ENCODE assay signal across 19 cellular contexts in genomic region chr1:12531169-12531479, GRCh38.
DNase-seq lines count a peak whose midpoint lies in the region; ATAC-seq, FAIRE-seq and TF ChIP-seq lines count a peak whose summit lies in the region.
"Had no signal": no experiment of that assay in that cellular context is flagged by ENCODE, and none has a peak within 500 bp of the region (broad histone marks: within the 10 kb centered on the region; RNA-seq: fewer than 3 reads in every experiment).

No MANE protein-coding gene starts in this region.

- CTCF ChIA-PET in K562 (lab: Yijun Ruan, JAX; ENCODE audit: low intra/inter-chr PET ratio) = no interaction called here

- intact Hi-C loops in K562 (cut with micrococcal nuclease) = no loop called here

- peaks cover 12% of the 10 kb centered on the region for H3K4me1 Mint-ChIP-seq in T-helper 17 cell
- H3K4me1 Mint-ChIP-seq in stimulated activated naive B cell treated with anti-CD40 and anti-IgM and Interleukin-4, amounts not matched to agents 10 μg/mL and 1 μg/mL and 100 μg/mL, for 72 hours = peaks cover 3 to 14% of the 10 kb centered on the region in 2 donors

- no peaks in the 10 kb centered on the region for H4K20me1 ChIP-seq in K562 (replicated peaks; ENCODE audit: control insufficient read depth, insufficient read depth, low read length)

- TF ChIP-seq CTCF in K562 (IDR thresholded peaks at IDR 0.05 in 2 of 3, conservative IDR thresholded peaks at IDR 0.05 in 1 of 3; ENCODE audit: insufficient read depth in 2 of 3, low read depth in 1 of 3, low read length in 3 of 3) = no peak

- FAIRE-seq in K562 (lab: Jason Lieb, UNC) = no peak
- FAIRE-seq: G401.6 had no signal

- H3K27me3 Mint-ChIP-seq in T-helper 17 cell = no peaks in the 10 kb centered on the region
- no peaks in the 10 kb centered on the region for H3K27me3 Mint-ChIP-seq in stimulated activated naive B cell treated with anti-CD40 and anti-IgM and Interleukin-4, amounts not matched to agents 10 μg/mL and 1 μg/mL and 100 μg/mL, for 72 hours

- H3K9me3 ChIP-seq in T-helper 17 cell (ENCODE audit: control insufficient read depth, low read length, poor library complexity, severe bottlenecking) = no peaks in the 10 kb centered on the region
- H3K9me3 ChIP-seq in K562 (replicated peaks; ENCODE audit: control insufficient read depth, insufficient read depth, low read depth, low read length) = peaks cover under 1% of the 10 kb centered on the region; the same call in 1 of the 2 replicates
- H3K9me3 ChIP-seq: SK-N-SH had no signal

- no peak for TF ChIP-seq POLR2A in K562 (conservative IDR thresholded peaks at IDR 0.05)

- no peak for ATAC-seq in T-helper 17 cell
- no peak for ATAC-seq in K562
- ATAC-seq in stimulated activated naive B cell treated with anti-CD40 and anti-IgM and Interleukin-4, amounts not matched to agents 10 μg/mL and 1 μg/mL and 100 μg/mL, for 72 hours (replicated peaks) = no peak
- ATAC-seq: CD8-positive, alpha-beta T cell; GM23338 had no signal

- no TSS peak for BruUV-seq in K562 (replicated peaks; lab: Mats Ljungman, UMichigan)

- H3K36me3 ChIP-seq in K562 (ENCODE audit: control insufficient read depth, insufficient read depth, low read length) = no peaks in the 10 kb centered on the region
- H3K36me3 ChIP-seq in urinary bladder (ENCODE audit: insufficient read depth) = no peaks in the 10 kb centered on the region

- POLR2A ChIA-PET in K562 (lab: Yijun Ruan, JAX) = interaction anchor here (0.6 to 3.2 kb wide), 2 partner anchors 10 to 21 kb away, joined by 3 to 15 read pairs; no protein-coding TSS in a partner anchor

- H3K4me3 ChIP-seq in K562 (no peak overlapping the region), urinary bladder (ENCODE audit: low read depth, low read length) (no peak overlapping the region)
- H3K4me3 ChIP-seq: GM23338 had no signal

- no peaks in the 10 kb centered on the region for H3K27me3 ChIP-seq in K562 (ENCODE audit: control insufficient read depth in 2 of 2, insufficient read depth in 2 of 2, low read length in 2 of 2)

- WGBS in K562 (ENCODE audit: insufficient coverage, low coverage, missing lambda C conversion rate) = 6% methylated on average over 1 of the region's 1 CpG
- WGBS in urinary bladder = 48% methylated on average over 1 of the region's 1 CpG

- no peak overlapping the region for H3K4me2 ChIP-seq in K562 (ENCODE audit: insufficient read depth, low read length)
- H3K4me2 ChIP-seq: GM23338, SK-N-SH had no signal

- H3K36me3 Mint-ChIP-seq in T-helper 17 cell (ENCODE audit: low read depth) = no peaks in the 10 kb centered on the region
- peaks cover 7 to 12% of the 10 kb centered on the region in 2 donors for H3K36me3 Mint-ChIP-seq in stimulated activated naive B cell treated with anti-CD40 and anti-IgM and Interleukin-4, amounts not matched to agents 10 μg/mL and 1 μg/mL and 100 μg/mL, for 72 hours

- H3K9me1 ChIP-seq in K562 (ENCODE audit: control insufficient read depth, insufficient read depth, low read length) = no peaks in the 10 kb centered on the region

- TF ChIP-seq EP300 in K562 (IDR thresholded peaks at IDR 0.05; ENCODE audit: low read length) = no peak

- peak overlapping the region; percentile 48 to 84 for H3K9ac ChIP-seq in K562 (ENCODE audit: insufficient read depth in 1 of 2, low read depth in 2 of 2, low read length in 2 of 2)
- H3K9ac ChIP-seq: SK-N-SH had no signal

- H3K79me2 ChIP-seq in K562 (ENCODE audit: control insufficient read depth, insufficient read depth, low read length) = no peaks in the 10 kb centered on the region

- peaks cover 5% of the 10 kb centered on the region in 2 donors for H3K9me3 Mint-ChIP-seq in stimulated activated naive B cell treated with anti-CD40 and anti-IgM and Interleukin-4, amounts not matched to agents 10 μg/mL and 1 μg/mL and 100 μg/mL, for 72 hours
- H3K9me3 Mint-ChIP-seq: GM23338 had no signal

- in situ Hi-C loops in K562 (cut with MboI) = no loop called here

- H3K27ac ChIP-seq in K562 (ENCODE audit: extremely low read depth, low read depth, low read length) (peak overlapping the region; percentile 57), urinary bladder (ENCODE audit: low read depth) (peak overlapping the region; percentile 56)

- peak overlapping the region; percentile 37 for H3K27ac Mint-ChIP-seq in T-helper 17 cell
- H3K27ac Mint-ChIP-seq in stimulated activated naive B cell treated with anti-CD40 and anti-IgM and Interleukin-4, amounts not matched to agents 10 μg/mL and 1 μg/mL and 100 μg/mL, for 72 hours = no peak overlapping the region
- H3K27ac Mint-ChIP-seq: CD8-positive, alpha-beta T cell; GM23338 had no signal

- no peak for TF ChIP-seq RAD21 in K562 (CRISPR knock-in tag; conservative IDR thresholded peaks at IDR 0.05 in 1 of 2, IDR thresholded peaks at IDR 0.05 in 1 of 2)

- H3K4me1 ChIP-seq in K562 (replicated peaks in 1 of 2; ENCODE audit: control insufficient read depth in 2 of 2, insufficient read depth in 2 of 2, low read length in 2 of 2) = peaks cover 33 to 40% of the 10 kb centered on the region in 2 experiments
- H3K4me1 ChIP-seq in urinary bladder (ENCODE audit: insufficient read depth) = peaks cover 5% of the 10 kb centered on the region

- no peak for DNase-seq in T-helper 17 cell
- DNase-seq in K562 (ENCODE audit: extremely low read depth in 1 of 4, low spot score in 3 of 4) = no peak
- peak; percentile 2 for DNase-seq in mesenteric fat pad (ENCODE audit: low spot score)
- no peak for DNase-seq in hypothalamus (lab: John Stamatoyannopoulos, UW)
- DNase-seq in stimulated activated naive B cell treated with anti-CD40 and anti-IgM and Interleukin-4, amounts not matched to agents 10 μg/mL and 1 μg/mL and 100 μg/mL, for 72 hours = no peak
- no peak for DNase-seq in HuH-7 (ENCODE audit: low spot score)
- DNase-seq: C1 segment of cervical spinal cord; Caco-2; CD8-positive, alpha-beta T cell; KG1; MM.1S; NCI-H2029; NCI-H446; NCI-H524 treated with DMSO at 0.1 percent for 48 hours; NCI-H774; SK-N-SH had no signal

- peak overlapping the region; percentile 58; the same call in 1 of the 2 replicates for H2AFZ ChIP-seq in K562 (ENCODE audit: low read depth, low read length)

- no peak overlapping the region for H3K4me3 Mint-ChIP-seq in T-helper 17 cell
- H3K4me3 Mint-ChIP-seq in stimulated activated naive B cell treated with anti-CD40 and anti-IgM and Interleukin-4, amounts not matched to agents 10 μg/mL and 1 μg/mL and 100 μg/mL, for 72 hours = no peak overlapping the region
- H3K4me3 Mint-ChIP-seq: CD8-positive, alpha-beta T cell; GM23338 had no signal

TF ChIP-seq in K562, 482 proteins besides CTCF, POLR2A, EP300 and RAD21 (continues in another document):
- TF ChIP-seq TCFL5 (CRISPR knock-in tag; conservative IDR thresholded peaks at IDR 0.05) (no peak), SMARCB1 (IDR thresholded peaks at IDR 0.05; ENCODE audit: insufficient read length, low read depth) (no peak), ZBTB7A (IDR thresholded peaks at IDR 0.05; ENCODE audit: borderline replicate concordance, control insufficient read depth, low read depth, low read length) (no peak), CLOCK (CRISPR knock-in tag; IDR thresholded peaks at IDR 0.05; ENCODE audit: borderline replicate concordance) (no peak), NR4A1 (CRISPR knock-in tag; IDR thresholded peaks at IDR 0.05) (no peak), NR4A1 (tag; IDR thresholded peaks at IDR 0.05) (0 out of 2 replicates have a peak, but pooled peaks have one; percentile 4), CBFB (CRISPR knock-in tag; IDR thresholded peaks at IDR 0.05) (no peak), ZBTB2 (IDR thresholded peaks at IDR 0.05) (no peak), CBX3 (IDR thresholded peaks at IDR 0.05; ENCODE audit: borderline replicate concordance in 1 of 2, low read length in 2 of 2) (no peak), ADNP (tag; IDR thresholded peaks at IDR 0.05) (peak; percentile 90), MCM2 (IDR thresholded peaks at IDR 0.05; ENCODE audit: low read depth) (no peak), FOXO4 (CRISPR knock-in tag; IDR thresholded peaks at IDR 0.05) (no peak)
